ENCODE assay signal across 8 cellular contexts in the genomic region with DNA sequence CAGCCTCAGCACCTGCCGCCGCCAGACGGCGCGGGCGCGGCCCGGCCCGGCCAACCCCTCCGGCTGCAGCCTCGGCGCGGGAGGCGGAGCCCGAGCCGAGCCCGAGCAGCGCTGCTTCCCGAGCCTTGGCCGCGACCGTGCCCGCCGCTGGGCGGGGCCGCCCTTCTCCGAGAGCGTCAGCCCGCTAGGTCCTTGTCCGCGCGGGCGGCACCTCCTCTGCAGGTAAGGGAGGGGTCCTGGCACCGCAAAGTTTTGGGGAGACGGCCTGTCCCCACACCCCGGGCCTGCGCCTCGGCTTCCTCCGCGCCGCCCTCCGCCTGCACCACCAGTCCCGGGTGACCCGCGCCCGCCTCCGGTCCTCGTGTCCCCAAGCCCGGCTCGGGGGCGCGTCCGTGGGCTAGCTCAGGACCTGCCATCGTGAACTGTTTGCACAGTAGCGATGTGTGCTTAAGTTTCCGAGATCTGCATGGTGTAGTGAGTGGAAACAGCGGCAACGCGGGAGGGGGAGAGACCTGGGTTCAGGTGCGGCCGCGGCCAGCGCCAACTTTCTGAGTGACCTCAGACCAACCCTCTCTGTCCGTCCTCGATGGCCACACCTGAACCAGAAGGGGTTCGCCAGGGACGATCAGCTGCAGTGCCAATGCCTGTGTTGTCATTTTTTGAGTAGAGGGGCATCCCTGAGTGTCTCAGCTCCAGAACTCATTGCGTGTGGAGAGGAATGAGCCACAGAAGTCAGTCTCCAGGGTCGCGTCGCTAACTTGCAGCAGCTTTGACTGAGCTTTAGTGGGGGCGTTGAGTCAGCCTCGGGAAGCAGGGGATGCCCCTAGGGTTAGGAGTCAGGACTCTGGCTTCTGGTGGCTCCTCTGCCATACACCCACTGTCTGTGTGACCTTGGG. TPM values are rescaled to one million over a fixed set of nuclear protein-coding genes. Genes with fewer than 3 reads are reported as not detected.
A peak's percentile ranks its signal among the peaks of the same experiment; 100 is the strongest.
DNase-seq lines count a peak whose midpoint lies in the region; ATAC-seq and TF ChIP-seq lines count a peak whose summit lies in the region.

A gene with protein sequence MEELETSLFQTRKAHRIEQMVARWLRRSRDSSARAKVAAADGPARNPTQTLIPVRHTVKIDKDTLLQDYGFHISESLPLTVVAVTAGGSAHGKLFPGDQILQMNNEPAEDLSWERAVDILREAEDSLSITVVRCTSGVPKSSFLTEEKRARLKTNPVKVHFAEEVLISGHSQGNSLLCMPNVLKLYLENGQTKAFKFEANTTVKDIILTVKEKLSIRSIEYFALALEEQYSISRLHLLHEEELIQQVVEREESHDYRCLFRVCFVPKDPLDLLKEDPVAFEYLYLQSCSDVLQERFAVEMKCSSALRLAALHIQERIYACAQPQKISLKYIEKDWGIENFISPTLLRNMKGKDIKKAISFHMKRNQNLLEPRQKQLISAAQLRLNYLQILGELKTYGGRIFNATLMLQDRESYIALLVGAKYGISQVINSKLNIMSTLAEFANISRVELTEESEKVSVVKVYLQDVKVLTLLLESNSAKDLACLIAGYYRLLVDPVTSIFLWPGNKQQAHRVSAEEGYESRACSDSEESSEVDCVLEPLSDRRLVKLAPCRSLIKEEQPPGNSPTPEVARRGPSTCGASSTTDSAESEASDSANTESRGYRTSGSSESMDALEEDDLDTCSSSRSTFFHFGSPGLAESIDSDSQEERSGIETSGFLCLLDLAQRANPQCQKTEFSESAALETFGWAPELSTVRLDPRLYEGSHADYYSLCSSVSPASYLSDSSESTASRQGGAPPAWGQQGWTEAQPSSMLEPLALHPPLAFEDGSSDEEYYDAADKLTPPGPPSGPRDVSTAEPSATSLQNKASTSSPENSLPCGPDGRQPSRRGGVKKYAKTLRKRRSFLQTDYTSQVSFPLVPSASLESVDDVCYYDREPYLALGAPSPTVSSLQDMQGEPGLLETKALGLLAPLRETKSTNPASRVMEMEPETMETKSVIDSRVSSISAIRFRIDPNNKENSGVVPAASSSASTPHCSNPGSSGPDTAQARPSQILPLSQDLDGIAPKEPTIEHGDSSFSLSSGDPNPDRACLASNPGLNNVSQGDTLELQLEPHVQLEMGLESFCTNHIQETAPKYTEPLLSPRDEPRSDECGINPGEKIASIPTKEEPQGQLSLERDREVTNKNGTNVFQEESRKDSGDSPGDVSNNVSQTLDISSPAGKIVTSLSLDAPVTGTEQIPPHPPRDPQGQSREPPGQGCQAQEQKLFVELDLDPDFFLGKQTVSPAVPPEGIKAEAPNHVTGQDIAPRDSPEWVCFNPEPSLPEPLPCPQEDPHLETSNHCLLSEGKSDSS (N-terminal part only) (plus strand): TSS at position 82 of the 896 bp plus-strand sequence. CDS start 41,688 bp downstream, outside the sequence.

- no peak for TF ChIP-seq CTCF in BJ (IDR thresholded peaks at IDR 0.05; ENCODE audit: insufficient read depth, low read depth, low read length)
- no peak for TF ChIP-seq CTCF in OCI-LY3 (IDR thresholded peaks at IDR 0.05; ENCODE audit: low read depth, low read length)
- no peak for TF ChIP-seq CTCF in fibroblast of the aortic adventitia (IDR thresholded peaks at IDR 0.05; ENCODE audit: insufficient read depth, low read length)

- peak within 1 kb of the TSS; percentile 71 for H3K4me3 Mint-ChIP-seq in activated T-helper 17 cell treated with anti-CD3 and anti-CD28 coated beads, Interleukin-2, amount 50 U/mL, for 72 hours

- no peak within 1 kb of the TSS for H3K27ac Mint-ChIP-seq in activated T-helper 17 cell treated with anti-CD3 and anti-CD28 coated beads, Interleukin-2, amount 50 U/mL, for 72 hours

- H3K27me3 ChIP-seq in BJ (ENCODE audit: control insufficient read depth, insufficient read depth, low read length) (peaks cover 39% of the 10 kb centered on the region), OCI-LY3 (ENCODE audit: low read depth, low read length) (peaks cover 66% of the 10 kb centered on the region), neuron (ENCODE audit: insufficient read depth, low read length) (peaks cover 71% of the 10 kb centered on the region), thymus (ENCODE audit: control insufficient read depth, insufficient read depth) (peaks cover 34% of the 10 kb centered on the region)

- H3K36me3 ChIP-seq in BJ (ENCODE audit: control insufficient read depth, insufficient read depth, low read length) (no peaks in the 10 kb centered on the region), OCI-LY3 (replicated peaks; ENCODE audit: low read depth, low read length) (no peaks in the 10 kb centered on the region), neuron (ENCODE audit: insufficient read depth, low read length) (no peaks in the 10 kb centered on the region), thymus (ENCODE audit: control insufficient read depth, insufficient read depth) (no peaks in the 10 kb centered on the region)

- H3K4me1 Mint-ChIP-seq in activated T-helper 17 cell treated with anti-CD3 and anti-CD28 coated beads, Interleukin-2, amount 50 U/mL, for 72 hours = peaks cover 5% of the 10 kb centered on the region

- H3K4me3 ChIP-seq in BJ (ENCODE audit: low read depth, low read length) (peak within 1 kb of the TSS; percentile 44), OCI-LY3 (ENCODE audit: low read length) (peak within 1 kb of the TSS; percentile 93), fibroblast of the aortic adventitia (ENCODE audit: low read depth, low read length) (peak within 1 kb of the TSS; percentile 63), neuron (ENCODE audit: low read length) (peak within 1 kb of the TSS; percentile 45), thymus (ENCODE audit: low read length) (peak within 1 kb of the TSS; percentile 55)

- no peaks in the 10 kb centered on the region; the same call in 1 of the 2 replicates for H4K20me1 ChIP-seq in OCI-LY3 (ENCODE audit: insufficient read depth, low read length)

- peak; percentile 80 for ATAC-seq in HG03442 (IDR thresholded peaks at IDR 0.05; ENCODE audit: unreplicated experiment)
- peak; percentile 90 for ATAC-seq in activated T-helper 17 cell treated with anti-CD3 and anti-CD28 coated beads, Interleukin-2, amount 50 U/mL, for 72 hours (replicated peaks)

- no peaks in the 10 kb centered on the region for H3K36me3 Mint-ChIP-seq in activated T-helper 17 cell treated with anti-CD3 and anti-CD28 coated beads, Interleukin-2, amount 50 U/mL, for 72 hours (ENCODE audit: low read depth)

- no peaks in the 10 kb centered on the region for H3K9me3 Mint-ChIP-seq in activated T-helper 17 cell treated with anti-CD3 and anti-CD28 coated beads, Interleukin-2, amount 50 U/mL, for 72 hours

- DNase-seq in BJ (ENCODE audit: low read depth) = no peak
- peak; percentile 56 for DNase-seq in GM19238 (ENCODE audit: insufficient read length, low spot score)
- peak; percentile 10 for DNase-seq in fibroblast of the aortic adventitia (ENCODE audit: low read depth)

- POLR2A ChIA-PET in BJ (lab: Charles Lee) = no interaction called here

- H2AFZ ChIP-seq in OCI-LY3 (ENCODE audit: low read depth, low read length) = peak within 1 kb of the TSS; percentile 98
- peak within 1 kb of the TSS; percentile 79 for H2AFZ ChIP-seq in neuron (ENCODE audit: low read depth, low read length)

- CTCF ChIA-PET in BJ (lab: Yijun Ruan, JAX) = interaction anchor here (0.8 kb wide), 1 partner anchor 11 kb away, joined by 3 read pairs; no protein-coding TSS in a partner anchor

- peak within 1 kb of the TSS; percentile 58 for H3K9ac ChIP-seq in OCI-LY3 (ENCODE audit: low read length)

- no peaks in the 10 kb centered on the region for H3K79me2 ChIP-seq in OCI-LY3 (ENCODE audit: low read length)

- H3K4me2 ChIP-seq in OCI-LY3 (ENCODE audit: low read length) = peak within 1 kb of the TSS; percentile 100

- H3K9me3 ChIP-seq in OCI-LY3 (ENCODE audit: insufficient read depth, low read length) (no peaks in the 10 kb centered on the region), neuron (ENCODE audit: low read length) (no peaks in the 10 kb centered on the region), thymus (ENCODE audit: control insufficient read depth) (no peaks in the 10 kb centered on the region)

- H3K27me3 Mint-ChIP-seq in activated T-helper 17 cell treated with anti-CD3 and anti-CD28 coated beads, Interleukin-2, amount 50 U/mL, for 72 hours = peaks cover 49% of the 10 kb centered on the region

- H3K27ac ChIP-seq in OCI-LY3 (ENCODE audit: low read length) (no peak within 1 kb of the TSS), thymus (ENCODE audit: low read depth) (no peak within 1 kb of the TSS)

- WGBS in thymus = 2% methylated on average over 73 of the region's 73 CpGs

- H3K4me1 ChIP-seq in OCI-LY3 (ENCODE audit: low read length) (peaks cover 8% of the 10 kb centered on the region; the same call in 1 of the 2 replicates), neuron (ENCODE audit: insufficient read depth, low read length) (peaks cover 5% of the 10 kb centered on the region), thymus (ENCODE audit: control insufficient read depth, insufficient read depth, low read length) (peaks cover 10% of the 10 kb centered on the region)

RNA-seq across cellular contexts. Expression of the gene that starts here (rescaled TPM):
- polyA plus RNA-seq in BJ (2011; rRNA removed) (not detected in 2 replicates), thymus (0.16 TPM)
- not detected in 2 replicates for polyA minus RNA-seq in BJ (2011; rRNA and poly(A)+ RNA removed)
- not detected for total RNA-seq in activated T-helper 17 cell treated with anti-CD3 and anti-CD28 coated beads, Interleukin-2, amount 50 U/mL, for 72 hours
- not detected in 2 replicates for total RNA-seq in fibroblast of the aortic adventitia (ENCODE audit: low replicate concordance)

Comparison
In these comparisons a context has a peak if more than half of its experiments do, and no peak if none do; other contexts are left out.
1. Peak in ATAC-seq in activated T-helper 17 cell treated with anti-CD3 and anti-CD28 coated beads, Interleukin-2, amount 50 U/mL, for 72 hours; RNA of the gene not detected or under 1 TPM.
2. Peak in DNase-seq and H3K4me3 ChIP-seq in fibroblast of the aortic adventitia; RNA of the gene not detected or under 1 TPM.